25 cellular contexts compared by ENCODE assay signal in the genomic region with DNA sequence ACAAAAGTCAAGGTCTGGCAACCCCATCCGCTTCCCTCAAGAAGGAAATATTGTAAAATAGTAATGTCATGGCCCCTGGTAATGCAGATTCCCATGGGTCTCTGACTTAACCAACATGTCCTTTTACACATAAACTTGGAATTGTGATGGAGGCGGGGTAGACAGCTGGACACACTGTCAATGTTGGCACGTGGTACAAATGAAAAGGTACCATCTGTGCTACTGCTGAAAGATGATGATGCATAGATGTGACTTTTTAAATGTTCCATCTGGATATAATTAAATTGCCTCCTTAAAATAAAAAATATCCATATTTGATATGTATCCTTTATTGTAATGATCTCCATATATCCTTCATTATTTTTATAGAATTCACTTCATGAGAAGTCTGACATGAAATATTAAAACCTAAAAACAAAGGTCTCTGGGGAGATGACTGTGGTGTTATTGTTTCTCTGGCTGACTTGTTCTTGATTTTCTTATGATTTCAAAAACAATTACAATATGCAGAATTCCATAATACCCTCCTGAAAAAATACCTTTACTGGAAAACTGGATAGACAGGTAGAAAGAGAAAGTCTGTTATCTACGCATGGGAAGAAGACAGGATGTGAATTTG.
A peak's percentile ranks its signal among the peaks of the same experiment; 100 is the strongest.
DNase-seq lines count a peak whose midpoint lies in the region; ATAC-seq and TF ChIP-seq lines count a peak whose summit lies in the region.
"Had no signal": no experiment of that assay in that cellular context is flagged by ENCODE, and none has a peak within 500 bp of the region (broad histone marks: within the 10 kb centered on the region; RNA-seq: fewer than 3 reads in every experiment).

No MANE protein-coding gene starts in this region.

- DNase-seq in Panc1 (ENCODE audit: low read depth, low spot score) (no peak), endodermal cell (no peak), occipital lobe (lab: John Stamatoyannopoulos, UW) (peak; percentile 17), activated gamma-delta T cell treated with Interleukin-2 at 50 U/mL for 16 hours (no peak), adrenal gland (no peak)
- DNase-seq in CD4-positive, alpha-beta memory T cell, result no peak
- DNase-seq: activated CD4-positive, alpha-beta T cell treated with anti-CD3 and anti-CD28 coated beads, Interleukin-2, amount 10 ng/mL, durations not matched to agents 7 days and 5 days; activated CD8-positive, alpha-beta memory T cell treated with anti-CD3 and anti-CD28 coated beads, Interleukin-2, amount 10 ng/mL, durations not matched to agents 7 days and 5 days; activated naive CD4-positive, alpha-beta T cell treated with anti-CD3 and anti-CD28 coated beads, Interleukin-2, amount 50 U/mL, for 16 hours; Calu3; cerebellar nuclear complex; effector CD4-positive, alpha-beta T cell; EL; erythroblast; kidney; mammary epithelial cell; NCI-H2029; Right ventricle myocardium superior; stimulated activated CD4-positive, alpha-beta T cell treated with anti-CD3 and anti-CD28 coated beads, Interleukin-12 subunit alpha, Interleukin-12 subunit beta, amount 100 ng/mL, for 4 hours; stimulated activated naive CD8-positive, alpha-beta T cell treated with anti-CD3 and anti-CD28 coated beads, Interleukin-15, amount 100 ng/mL, for 72 hours; WERI-Rb-1 had no signal

- H3K4me3 ChIP-seq in KMS-11 (IDR thresholded peaks at IDR 0.05; ENCODE audit: insufficient read depth, low read depth, low read length) (no peak overlapping the region), Panc1 (ENCODE audit: low read depth in 2 of 2, low read length in 2 of 2) (no peak overlapping the region), endodermal cell (ENCODE audit: low read length) (no peak overlapping the region), adrenal gland (no peak overlapping the region)
- H3K4me3 ChIP-seq in CD4-positive, alpha-beta memory T cell (ENCODE audit: low read length in 2 of 2), result no peak overlapping the region
- H3K4me3 ChIP-seq: ascending aorta had no signal

- no peaks in the 10 kb centered on the region for H3K79me2 ChIP-seq in KMS-11 (ENCODE audit: insufficient read depth, low read depth)

- H3K4me3 Mint-ChIP-seq in endodermal cell, result no peak overlapping the region
- no peak overlapping the region for H3K4me3 Mint-ChIP-seq in CD4-positive, alpha-beta memory T cell
- H3K4me3 Mint-ChIP-seq: activated CD4-positive, alpha-beta T cell treated with anti-CD3 and anti-CD28 coated beads, Interleukin-2, amount 10 ng/mL, durations not matched to agents 7 days and 5 days; activated CD8-positive, alpha-beta memory T cell treated with anti-CD3 and anti-CD28 coated beads, Interleukin-2, amount 10 ng/mL, durations not matched to agents 7 days and 5 days; stimulated activated naive CD8-positive, alpha-beta T cell treated with anti-CD3 and anti-CD28 coated beads, Interleukin-15, amount 100 ng/mL, for 72 hours; type B pancreatic cell had no signal

- H3K27me3 ChIP-seq in KMS-11 (ENCODE audit: insufficient read depth, low read depth) (no peaks in the 10 kb centered on the region), Panc1 (ENCODE audit: control insufficient read depth, insufficient read depth, low read length) (no peaks in the 10 kb centered on the region), endodermal cell (ENCODE audit: control insufficient read depth, insufficient read depth, low read length, poor library complexity, severe bottlenecking) (no peaks in the 10 kb centered on the region), adrenal gland (no peaks in the 10 kb centered on the region)
- no peaks in the 10 kb centered on the region for H3K27me3 ChIP-seq in CD4-positive, alpha-beta memory T cell (ENCODE audit: insufficient read depth, low read length)
- H3K27me3 ChIP-seq: ascending aorta had no signal

- no peak overlapping the region for H3K9ac ChIP-seq in KMS-11
- no peak overlapping the region for H3K9ac ChIP-seq in endodermal cell (ENCODE audit: extremely low read depth, low read length, poor library complexity, severe bottlenecking)

- peaks cover 3% of the 10 kb centered on the region for H3K4me1 Mint-ChIP-seq in endodermal cell
- H3K4me1 Mint-ChIP-seq in CD4-positive, alpha-beta memory T cell, result no peaks in the 10 kb centered on the region
- H3K4me1 Mint-ChIP-seq: activated CD4-positive, alpha-beta T cell treated with anti-CD3 and anti-CD28 coated beads, Interleukin-2, amount 10 ng/mL, durations not matched to agents 7 days and 5 days; activated CD8-positive, alpha-beta memory T cell treated with anti-CD3 and anti-CD28 coated beads, Interleukin-2, amount 10 ng/mL, durations not matched to agents 7 days and 5 days; stimulated activated naive CD8-positive, alpha-beta T cell treated with anti-CD3 and anti-CD28 coated beads, Interleukin-15, amount 100 ng/mL, for 72 hours had no signal

- intact Hi-C loops in Panc1 (cut with micrococcal nuclease; ENCODE audit: unreplicated experiment), result no loop called here
- intact Hi-C loops in adrenal gland (cut with DNase I), result no loop called here
- intact Hi-C loops in CD4-positive, alpha-beta memory T cell (cut with micrococcal nuclease), result no loop called here

- in situ Hi-C loops in Panc1 (cut with HindIII; ENCODE audit: low pct_unique_long_range_greater_than_20kb, low sequenced_read_pairs), result no loop called here

- H3K4me2 ChIP-seq in KMS-11, result no peak overlapping the region

- H3K9me3 ChIP-seq in Panc1 (ENCODE audit: control insufficient read depth, insufficient read depth, low read depth, low read length) (no peaks in the 10 kb centered on the region), endodermal cell (ENCODE audit: control insufficient read depth, low read length) (no peaks in the 10 kb centered on the region), adrenal gland (replicated peaks in 1 of 3) (no peaks in the 10 kb centered on the region)
- no peaks in the 10 kb centered on the region for H3K9me3 ChIP-seq in CD4-positive, alpha-beta memory T cell (ENCODE audit: control insufficient read depth in 1 of 2, low read length in 2 of 2)
- H3K9me3 ChIP-seq: ascending aorta had no signal

- H3K9me3 Mint-ChIP-seq in endodermal cell, result no peaks in the 10 kb centered on the region
- H3K9me3 Mint-ChIP-seq in CD4-positive, alpha-beta memory T cell, result peaks cover 0 to 2% (median 0%) of the 10 kb centered on the region in 8 donors
- H3K9me3 Mint-ChIP-seq: activated CD4-positive, alpha-beta T cell treated with anti-CD3 and anti-CD28 coated beads, Interleukin-2, amount 10 ng/mL, durations not matched to agents 7 days and 5 days; stimulated activated naive CD8-positive, alpha-beta T cell treated with anti-CD3 and anti-CD28 coated beads, Interleukin-15, amount 100 ng/mL, for 72 hours had no signal

- CTCF ChIA-PET in Panc1 (lab: Charles Lee), result no interaction called here
- CTCF ChIA-PET in CD4-positive, alpha-beta memory T cell (lab: Charles Lee; ENCODE audit: partially characterized antibody), result interaction anchor here (0.7 kb wide), 1 partner anchor 8 kb away, joined by 3 read pairs; no protein-coding TSS in a partner anchor

- H3K4me1 ChIP-seq in KMS-11 (ENCODE audit: low read depth, poor library complexity, severe bottlenecking) (peaks cover 8% of the 10 kb centered on the region), Panc1 (ENCODE audit: control insufficient read depth, insufficient read depth, low read length) (no peaks in the 10 kb centered on the region), endodermal cell (ENCODE audit: control insufficient read depth, insufficient read depth, low read length) (no peaks in the 10 kb centered on the region), adrenal gland (replicated peaks in 1 of 2) (peaks cover 14 to 15% of the 10 kb centered on the region in 2 donors)
- no peaks in the 10 kb centered on the region for H3K4me1 ChIP-seq in CD4-positive, alpha-beta memory T cell (ENCODE audit: insufficient read depth, low read length)
- H3K4me1 ChIP-seq: ascending aorta had no signal

- peak overlapping the region; percentile 99; the same call in 1 of the 2 replicates for H2AFZ ChIP-seq in KMS-11 (ENCODE audit: low read depth)

- no peak for TF ChIP-seq CTCF in KMS-11 (conservative IDR thresholded peaks at IDR 0.05; ENCODE audit: low read depth, low read length)
- no peak for TF ChIP-seq CTCF in Panc1 (IDR thresholded peaks at IDR 0.05)
- TF ChIP-seq CTCF in endodermal cell (conservative IDR thresholded peaks at IDR 0.05), result no peak
- TF ChIP-seq CTCF in adrenal gland (IDR thresholded peaks at IDR 0.05), result no peak

- H3K27ac ChIP-seq in KMS-11 (no peak overlapping the region), Panc1 (ENCODE audit: low read length) (peak overlapping the region; percentile 51; the same call in 1 of the 2 replicates), endodermal cell (ENCODE audit: low read depth, low read length) (peak overlapping the region; percentile 40), adrenal gland (no peak overlapping the region)
- H3K27ac ChIP-seq in CD4-positive, alpha-beta memory T cell (ENCODE audit: low read depth, low read length), result no peak overlapping the region
- H3K27ac ChIP-seq: ascending aorta, WERI-Rb-1 had no signal

- no peaks in the 10 kb centered on the region for H3K36me3 ChIP-seq in KMS-11 (ENCODE audit: insufficient read depth)
- H3K36me3 ChIP-seq in Panc1 (ENCODE audit: control insufficient read depth, insufficient read depth, low read length), result no peaks in the 10 kb centered on the region
- no peaks in the 10 kb centered on the region for H3K36me3 ChIP-seq in endodermal cell (ENCODE audit: control insufficient read depth, insufficient read depth, low read length)
- no peaks in the 10 kb centered on the region for H3K36me3 ChIP-seq in adrenal gland (replicated peaks in 1 of 2)
- no peaks in the 10 kb centered on the region for H3K36me3 ChIP-seq in CD4-positive, alpha-beta memory T cell (ENCODE audit: insufficient read depth, low read length)
- H3K36me3 ChIP-seq: ascending aorta, WERI-Rb-1 had no signal

- POLR2A ChIA-PET in Panc1 (lab: Charles Lee), result no interaction called here
- POLR2A ChIA-PET in CD4-positive, alpha-beta memory T cell (lab: Charles Lee; ENCODE audit: partially characterized antibody), result no interaction called here

- no peaks in the 10 kb centered on the region for H3K36me3 Mint-ChIP-seq in endodermal cell (ENCODE audit: low read depth)
- no peaks in the 10 kb centered on the region for H3K36me3 Mint-ChIP-seq in CD4-positive, alpha-beta memory T cell
- H3K36me3 Mint-ChIP-seq: activated CD8-positive, alpha-beta memory T cell treated with anti-CD3 and anti-CD28 coated beads, Interleukin-2, amount 10 ng/mL, durations not matched to agents 7 days and 5 days; type B pancreatic cell had no signal

- ATAC-seq in Panc1 (no peak), HG03095 (IDR thresholded peaks at IDR 0.05; ENCODE audit: unreplicated experiment) (no peak)
- ATAC-seq: activated CD8-positive, alpha-beta memory T cell treated with anti-CD3 and anti-CD28 coated beads, Interleukin-2, amount 10 ng/mL, durations not matched to agents 7 days and 5 days; stimulated activated naive CD8-positive, alpha-beta T cell treated with anti-CD3 and anti-CD28 coated beads, Interleukin-15, amount 100 ng/mL, for 72 hours had no signal

- no peak for TF ChIP-seq POLR2A in adrenal gland (IDR thresholded peaks at IDR 0.05)

- no peak overlapping the region for H3K27ac Mint-ChIP-seq in endodermal cell
- H3K27ac Mint-ChIP-seq in CD4-positive, alpha-beta memory T cell, result no peak overlapping the region
- H3K27ac Mint-ChIP-seq: activated CD4-positive, alpha-beta T cell treated with anti-CD3 and anti-CD28 coated beads, Interleukin-2, amount 10 ng/mL, durations not matched to agents 7 days and 5 days; activated CD8-positive, alpha-beta memory T cell treated with anti-CD3 and anti-CD28 coated beads, Interleukin-2, amount 10 ng/mL, durations not matched to agents 7 days and 5 days; stimulated activated naive CD8-positive, alpha-beta T cell treated with anti-CD3 and anti-CD28 coated beads, Interleukin-15, amount 100 ng/mL, for 72 hours; type B pancreatic cell had no signal

- 100% methylated on average over 3 to 4 of the region's 4 CpGs for WGBS in endodermal cell (ENCODE audit: insufficient coverage in 1 of 2, insufficient read length in 1 of 2), 2 experiments
- 87 to 93% (median 89%) methylated on average over 4 of the region's 4 CpGs for WGBS in adrenal gland, 4 donors

- H3K27me3 Mint-ChIP-seq in endodermal cell (ENCODE audit: insufficient read depth), result no peaks in the 10 kb centered on the region
- H3K27me3 Mint-ChIP-seq in CD4-positive, alpha-beta memory T cell, result peaks cover 2 to 5% of the 10 kb centered on the region in 2 donors
- H3K27me3 Mint-ChIP-seq: stimulated activated naive CD8-positive, alpha-beta T cell treated with anti-CD3 and anti-CD28 coated beads, Interleukin-15, amount 100 ng/mL, for 72 hours had no signal

- H4K20me1 ChIP-seq in KMS-11 (ENCODE audit: insufficient read depth), result no peaks in the 10 kb centered on the region

- BruUV-seq in Panc1 (replicated peaks; lab: Mats Ljungman, UMichigan), result no TSS peak

Comparison
In these comparisons a context has a peak if more than half of its experiments do, and no peak if none do; other contexts are left out.
1. H3K27ac ChIP-seq: peak in Panc1 (single experiment) and endodermal cell (single experiment); none in KMS-11 (single experiment), adrenal gland (0 of 5) and CD4-positive, alpha-beta memory T cell (single experiment).